14 cellular contexts compared by ENCODE assay signal in genomic region chr16:88758944-88759244, GRCh38. TPM values are rescaled to one million over a fixed set of nuclear protein-coding genes. Genes with fewer than 3 reads are reported as not detected.
DNase-seq lines count a peak whose midpoint lies in the region; TF ChIP-seq lines count a peak whose summit lies in the region.
"Had no signal": no experiment of that assay in that cellular context is flagged by ENCODE, and none has a peak within 500 bp of the region (broad histone marks: within the 10 kb centered on the region; RNA-seq: fewer than 3 reads in every experiment).

No MANE protein-coding gene starts in this region.

- H3K4me3 ChIP-seq in BLaER1 (no peak overlapping the region), LNCaP clone FGC (ENCODE audit: low read depth, low read length) (peak overlapping the region; percentile 55; the same call in 1 of the 2 replicates), neuronal stem cell (ENCODE audit: low read length in 2 of 2) (no peak overlapping the region)
- H3K4me3 ChIP-seq in effector memory CD4-positive, alpha-beta T cell (ENCODE audit: insufficient read depth, low read depth, low read length, poor library complexity, severe bottlenecking), result no peak overlapping the region
- H3K4me3 ChIP-seq: heart left ventricle had no signal

- H3K4me1 ChIP-seq in BLaER1 (peaks cover 94% of the 10 kb centered on the region), neuronal stem cell (ENCODE audit: control insufficient read depth in 2 of 2, insufficient read depth in 1 of 2, low read depth in 1 of 2, low read length in 2 of 2) (peaks cover 19 to 24% of the 10 kb centered on the region in 2 donors)
- peaks cover 50% of the 10 kb centered on the region for H3K4me1 ChIP-seq in effector memory CD4-positive, alpha-beta T cell (ENCODE audit: control insufficient read depth, insufficient read depth, low read length, poor library complexity, severe bottlenecking)

- no CpG with 5 or more reads among the region's 6 CpGs for WGBS in neuronal stem cell (ENCODE audit: extremely low coverage in 2 of 2, insufficient read length in 2 of 2, insufficient replicate concordance in 1 of 2), 2 donors

- no peak overlapping the region for H3K18ac ChIP-seq in neuronal stem cell (ENCODE audit: low read length)

- H3K23ac ChIP-seq in neuronal stem cell (ENCODE audit: low read depth, low read length, poor library complexity), result peak overlapping the region; percentile 77

- no peak overlapping the region for H4K8ac ChIP-seq in neuronal stem cell (ENCODE audit: low read depth, low read length)

- no peak overlapping the region for H2BK15ac ChIP-seq in neuronal stem cell (ENCODE audit: low read length)

- H3K79me1 ChIP-seq in neuronal stem cell (ENCODE audit: low read depth, low read length), result no peaks in the 10 kb centered on the region

- TF ChIP-seq CTCF in LNCaP clone FGC (IDR thresholded peaks at IDR 0.05; ENCODE audit: control insufficient read depth, extremely low read depth, insufficient read depth), result no peak

- H3K27ac ChIP-seq in BLaER1 (peak overlapping the region; percentile 11; the same call in 1 of the 2 replicates), neuronal stem cell (replicated peaks; ENCODE audit: low read length) (no peak overlapping the region)
- peak overlapping the region; percentile 48 for H3K27ac ChIP-seq in effector memory CD4-positive, alpha-beta T cell (ENCODE audit: insufficient read depth, low read length, poor library complexity, severe bottlenecking)

- H3K4me2 ChIP-seq in BLaER1, result peak overlapping the region; percentile 72
- H3K4me2 ChIP-seq in neuronal stem cell (ENCODE audit: insufficient read depth, low read length, poor library complexity, severe bottlenecking), result no peak overlapping the region

- peaks cover 100% of the 10 kb centered on the region for H4K20me1 ChIP-seq in BLaER1

- H2BK5ac ChIP-seq in neuronal stem cell (ENCODE audit: low read length), result no peak overlapping the region

- H3K14ac ChIP-seq in neuronal stem cell (ENCODE audit: low read length), result no peak overlapping the region

- H3K4ac ChIP-seq in neuronal stem cell (ENCODE audit: low read length), result no peak overlapping the region

- no peak for DNase-seq in LNCaP clone FGC (ENCODE audit: low read depth)
- DNase-seq in effector memory CD4-positive, alpha-beta T cell, result no peak
- no peak for DNase-seq in neuronal stem cell (ENCODE audit: low spot score)
- no peak for DNase-seq in cortex of kidney (lab: John Stamatoyannopoulos, UW)
- no peak for DNase-seq in inferior parietal cortex (ENCODE audit: extremely low spot score)
- no peak for DNase-seq in NCI-H187 (lab: John Stamatoyannopoulos, UW)
- DNase-seq in ecto neural progenitor cell (ENCODE audit: low spot score), result no peak
- DNase-seq: activated CD4-positive, alpha-beta T cell treated with anti-CD3 and anti-CD28 coated beads for 1 hour; DMS79; kidney glomerular epithelial cell; NCI-H1694 treated with DMSO at 0.1 percent for 48 hours; NCI-H526 treated with DMSO at 0.1 percent for 48 hours had no signal

- H2AFZ ChIP-seq in neuronal stem cell (ENCODE audit: low read length), result no peak overlapping the region

- H2BK120ac ChIP-seq in neuronal stem cell (ENCODE audit: low read depth, low read length), result no peak overlapping the region

- H3K27me3 ChIP-seq in BLaER1, result no peaks in the 10 kb centered on the region
- no peaks in the 10 kb centered on the region for H3K27me3 ChIP-seq in effector memory CD4-positive, alpha-beta T cell (replicated peaks; ENCODE audit: control insufficient read depth, insufficient read depth, low read length, poor library complexity, severe bottlenecking)
- H3K27me3 ChIP-seq in neuronal stem cell (ENCODE audit: control insufficient read depth in 3 of 3, insufficient read depth in 3 of 3, low read depth in 1 of 3, low read length in 3 of 3), result no peaks in the 10 kb centered on the region
- H3K27me3 ChIP-seq: heart left ventricle had no signal

- H2BK12ac ChIP-seq in neuronal stem cell (ENCODE audit: low read length), result no peak overlapping the region

- H3K9me3 ChIP-seq in BLaER1, result peaks cover 8% of the 10 kb centered on the region; the same call in 1 of the 2 replicates
- no peaks in the 10 kb centered on the region for H3K9me3 ChIP-seq in effector memory CD4-positive, alpha-beta T cell (ENCODE audit: control insufficient read depth, low read length)
- H3K9me3 ChIP-seq in neuronal stem cell (replicated peaks in 1 of 2; ENCODE audit: control insufficient read depth in 2 of 2, insufficient read depth in 1 of 2, low read depth in 1 of 2, low read length in 2 of 2), result no peaks in the 10 kb centered on the region

- H3K36me3 ChIP-seq in BLaER1, result peaks cover 53% of the 10 kb centered on the region
- H3K36me3 ChIP-seq in effector memory CD4-positive, alpha-beta T cell (ENCODE audit: control insufficient read depth, insufficient read depth, low read length), result peaks cover 7% of the 10 kb centered on the region
- no peaks in the 10 kb centered on the region for H3K36me3 ChIP-seq in neuronal stem cell (replicated peaks in 1 of 2; ENCODE audit: control insufficient read depth in 2 of 2, insufficient read depth in 2 of 2, low read length in 2 of 2)

- H4K91ac ChIP-seq in neuronal stem cell (ENCODE audit: low read depth, low read length, poor library complexity), result no peak overlapping the region

- H3K9ac ChIP-seq in BLaER1, result no peak overlapping the region
- H3K9ac ChIP-seq in neuronal stem cell (ENCODE audit: low read depth, low read length, poor library complexity), result no peak overlapping the region

- H2AK5ac ChIP-seq in neuronal stem cell (ENCODE audit: low read depth, low read length), result no peak overlapping the region

RNA-seq across cellular contexts. Expression of gene PIEZO1, which starts 26.1 kb away (rescaled TPM):
- polyA plus RNA-seq in neuronal stem cell (2013, experiment 1 of 2), result 8.0 TPM
- polyA plus RNA-seq in neuronal stem cell (2013, experiment 2 of 2), result 9.2 TPM

RNA-seq across cellular contexts. Expression of gene CDT1, which starts 44.7 kb away (rescaled TPM):
- polyA plus RNA-seq in neuronal stem cell (2013, experiment 1 of 2), result 40.6 TPM
- 40.0 TPM for polyA plus RNA-seq in neuronal stem cell (2013, experiment 2 of 2)

RNA-seq across cellular contexts. Expression of gene CTU2, which starts 52.6 kb away (rescaled TPM):
- 25.8 TPM for polyA plus RNA-seq in neuronal stem cell (2013, experiment 1 of 2)
- 28.0 TPM for polyA plus RNA-seq in neuronal stem cell (2013, experiment 2 of 2)

RNA-seq across cellular contexts. Expression of gene RNF166, which starts 52.7 kb away (rescaled TPM):
- polyA plus RNA-seq in neuronal stem cell (2013, experiment 1 of 2), result 20.4 TPM
- 19.1 TPM for polyA plus RNA-seq in neuronal stem cell (2013, experiment 2 of 2)

RNA-seq across cellular contexts. Expression of gene APRT, which starts 52.8 kb away (rescaled TPM):
- 146 TPM for polyA plus RNA-seq in neuronal stem cell (2013, experiment 1 of 2)
- polyA plus RNA-seq in neuronal stem cell (2013, experiment 2 of 2), result 150 TPM
